Comparison of ENCODE assay signal across 19 cellular contexts in genomic region chr11:106457727-106458126, GRCh38.
DNase-seq lines count a peak whose midpoint lies in the region; ATAC-seq and TF ChIP-seq lines count a peak whose summit lies in the region.
"Had no signal": no experiment of that assay in that cellular context is flagged by ENCODE, and none has a peak within 500 bp of the region (broad histone marks: within the 10 kb centered on the region; RNA-seq: fewer than 3 reads in every experiment).

No MANE protein-coding gene starts in this region.

- no peak overlapping the region for H3K4me3 ChIP-seq in cardiac fibroblast (replicated peaks in 1 of 2; ENCODE audit: low read depth in 2 of 2, low read length in 2 of 2)
- H3K4me3 ChIP-seq: heart left ventricle, neural progenitor cell had no signal

- TF ChIP-seq CTCF in cardiac fibroblast (IDR thresholded peaks at IDR 0.05; ENCODE audit: low read depth, low read length): no peak

- ATAC-seq in esophagus mucosa (no peak), HG03565 (IDR thresholded peaks at IDR 0.05; ENCODE audit: unreplicated experiment) (no peak)
- ATAC-seq: activated T-cell treated with anti-CD3 and anti-CD28 coated beads, Interleukin-2, amount 50 U/mL, for 4 hours; heart left ventricle; T-cell had no signal

- DNase-seq in AG20443 (ENCODE audit: low spot score) (peak; percentile 32), M059J (ENCODE audit: low read depth) (peak; percentile 86), cardiac fibroblast (ENCODE audit: low read depth in 2 of 2) (peak; percentile 70 to 83), iris pigment epithelial cell (ENCODE audit: low read depth) (peak; percentile 83), NCI-H345 treated with DMSO at 0.1 percent for 48 hours (lab: John Stamatoyannopoulos, UW; ENCODE audit: unreplicated experiment) (no peak), putamen (ENCODE audit: low spot score) (no peak)
- DNase-seq: activated CD4-positive, alpha-beta memory T cell treated with anti-CD3 and anti-CD28 coated beads, Interleukin-2, amount 10 ng/mL, durations not matched to agents 7 days and 5 days; activated T-cell treated with anti-CD3 and anti-CD28 coated beads, Interleukin-2, amount 50 U/mL, for 4 hours; central memory CD4-positive, alpha-beta T cell; heart left ventricle; KBM-7; NCI-H1092 treated with DMSO at 0.1 percent for 48 hours; NCI-H2107; NCI-H774; RPMI8226; T-cell had no signal

Comparison
In these comparisons a context has a peak if more than half of its experiments do, and no peak if none do; other contexts are left out.
1. DNase-seq: peak in AG20443 (single experiment), M059J (single experiment), cardiac fibroblast (2 of 2) and iris pigment epithelial cell (single experiment); none in NCI-H345 treated with DMSO at 0.1 percent for 48 hours (single experiment) and putamen (single experiment).